ENCODE assay signal across 8 cellular contexts in genomic region chr1:208654241-208654640, GRCh38.
DNase-seq lines count a peak whose midpoint lies in the region; ATAC-seq and TF ChIP-seq lines count a peak whose summit lies in the region.

No MANE protein-coding gene starts in this region.

- no peaks in the 10 kb centered on the region for H3K36me3 ChIP-seq in sigmoid colon

- H3K9me3 ChIP-seq in sigmoid colon = no peaks in the 10 kb centered on the region

- no peaks in the 10 kb centered on the region for H3K4me1 ChIP-seq in sigmoid colon

- H3K27ac ChIP-seq in HL-60 (replicated peaks) (no peak overlapping the region), sigmoid colon (no peak overlapping the region)

- 22 to 56% methylated on average over 3 of the region's 3 CpGs for WGBS in sigmoid colon, 2 donors

- TF ChIP-seq CTCF in HL-60 (IDR thresholded peaks at IDR 0.05; ENCODE audit: insufficient read depth, low read length) (peak; percentile 37), sigmoid colon (IDR thresholded peaks at IDR 0.05) (no peak)

- H3K27me3 ChIP-seq in HL-60 (ENCODE audit: insufficient read depth, poor library complexity, severe bottlenecking) (no peaks in the 10 kb centered on the region), sigmoid colon (no peaks in the 10 kb centered on the region)

- ATAC-seq in SK-N-SH treated with all-trans-retinoic acid at 6 μM for 48 hours = peak; percentile 32; the same call in 1 of the 3 replicates
- peak; percentile 64 for ATAC-seq in left colon
- ATAC-seq in GM18867 (IDR thresholded peaks at IDR 0.05; ENCODE audit: unreplicated experiment) = no peak

- H3K4me3 ChIP-seq in HL-60 (replicated peaks; ENCODE audit: insufficient read depth, low read length) (no peak overlapping the region), sigmoid colon (no peak overlapping the region)

- intact Hi-C loops in left colon (cut with DNase I, micrococcal nuclease) (no loop called here), sigmoid colon (cut with DNase I) (no loop called here)

- no peak for TF ChIP-seq POLR2A in sigmoid colon (IDR thresholded peaks at IDR 0.05)

- TF ChIP-seq EP300 in sigmoid colon (IDR thresholded peaks at IDR 0.05) = no peak

- DNase-seq in DMS114 treated with DMSO at 0.1 percent for 48 hours (lab: John Stamatoyannopoulos, UW; ENCODE audit: unreplicated experiment) = peak; percentile 22
- DNase-seq in HL-60 (ENCODE audit: low read depth in 1 of 2, low spot score in 1 of 2) = peak; percentile 11 to 13
- no peak for DNase-seq in left colon
- DNase-seq in stimulated activated CD4-positive, alpha-beta T cell treated with anti-CD3 and anti-CD28 coated beads, Interleukin-4, amount 100 ng/mL, for 4 hours = no peak
- DNase-seq in amniotic stem cell (lab: John Stamatoyannopoulos, UW) = no peak
- no peak for DNase-seq in sigmoid colon

TF ChIP-seq in SK-N-SH treated with all-trans-retinoic acid at 6 μM for 48 hours, 23 proteins besides CTCF, POLR2A, EP300 and RAD21:
- no peak for TF ChIP-seq TSHZ2 (CRISPR knock-in tag; IDR thresholded peaks at IDR 0.05)

Comparison
In these comparisons a context has a peak if more than half of its experiments do, and no peak if none do; other contexts are left out.
1. DNase-seq: peak in DMS114 treated with DMSO at 0.1 percent for 48 hours (single experiment) and HL-60 (2 of 2); none in left colon (0 of 2), stimulated activated CD4-positive, alpha-beta T cell treated with anti-CD3 and anti-CD28 coated beads, Interleukin-4, amount 100 ng/mL, for 4 hours (0 of 2), amniotic stem cell (single experiment) and sigmoid colon (single experiment).